In the genomic region with DNA sequence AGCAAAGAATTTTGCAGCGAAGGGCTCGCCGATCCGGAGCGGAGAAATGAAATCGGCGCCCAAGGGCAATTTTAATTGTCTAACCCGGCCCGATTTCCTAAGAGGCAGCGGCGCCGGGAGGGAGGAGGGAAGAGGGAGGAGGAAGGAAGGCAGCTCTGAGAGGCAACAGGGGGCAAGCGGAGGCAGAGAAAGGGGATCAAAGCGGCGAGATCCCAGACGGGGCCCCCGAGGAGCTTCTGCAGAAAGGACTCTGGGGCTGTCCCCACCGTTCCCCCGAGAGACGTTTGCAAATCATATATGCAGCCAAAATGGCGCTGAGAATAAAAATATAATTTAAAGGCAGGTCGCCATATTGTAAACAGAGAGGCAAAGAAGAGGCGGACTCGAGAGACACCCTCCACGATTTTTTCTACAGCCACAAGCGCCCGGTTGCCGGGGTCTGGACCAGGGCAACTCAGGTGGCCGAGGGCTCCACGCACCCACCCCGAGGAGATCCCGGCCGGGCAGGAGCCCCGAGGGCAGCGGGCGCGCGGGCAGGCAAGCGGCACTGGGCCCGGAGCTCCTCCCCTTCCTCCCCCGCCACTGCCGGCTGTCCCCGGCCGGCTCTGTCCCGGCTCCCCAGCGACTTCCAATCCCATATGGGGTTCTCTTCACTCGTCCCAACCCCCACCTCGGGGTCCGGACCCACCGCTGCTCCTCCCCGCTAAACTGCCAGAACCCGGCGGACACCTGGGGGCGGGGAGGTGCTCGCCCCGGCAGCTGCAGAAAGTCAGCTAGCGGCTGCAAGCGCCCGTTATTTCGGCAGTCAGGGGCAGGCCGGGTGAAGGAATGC, we compare ENCODE assay signal across 8 cellular contexts. TPM values are rescaled to one million over a fixed set of nuclear protein-coding genes. Genes with fewer than 3 reads are reported as not detected.
DNase-seq lines count a peak whose midpoint lies in the region; ATAC-seq and TF ChIP-seq lines count a peak whose summit lies in the region.

No MANE protein-coding gene starts in this region.

- H3K36me3 ChIP-seq in HUES64 (ENCODE audit: insufficient read depth, low read length) (peaks cover 28% of the 10 kb centered on the region), adipocyte (ENCODE audit: control insufficient read depth, insufficient read depth, low read length, severe bottlenecking) (peaks cover under 1% of the 10 kb centered on the region), prostate gland (no peaks in the 10 kb centered on the region), uterus (no peaks in the 10 kb centered on the region)

- H3K4me3 ChIP-seq in HUES64 (ENCODE audit: low read length) = peak overlapping the region; percentile 63
- H3K4me3 ChIP-seq in adipocyte (ENCODE audit: low read length) = peak overlapping the region; percentile 88
- peak overlapping the region; percentile 82 to 96 for H3K4me3 ChIP-seq in prostate gland
- H3K4me3 ChIP-seq in uterus = peak overlapping the region; percentile 86 to 92

- TF ChIP-seq POLR2A in prostate gland (IDR thresholded peaks at IDR 0.05) (no peak), uterus (IDR thresholded peaks at IDR 0.05) (no peak)

- peak; percentile 6 for ATAC-seq in left ventricle myocardium superior

- TF ChIP-seq CTCF in C4-2B (conservative IDR thresholded peaks at IDR 0.05) (no peak), prostate gland (IDR thresholded peaks at IDR 0.05) (no peak), uterus (IDR thresholded peaks at IDR 0.05) (no peak)

- H3K9me3 ChIP-seq in HUES64 (ENCODE audit: insufficient read depth, low read depth, low read length) = no peaks in the 10 kb centered on the region
- no peaks in the 10 kb centered on the region for H3K9me3 ChIP-seq in adipocyte (ENCODE audit: control insufficient read depth, low read length)
- H3K9me3 ChIP-seq in prostate gland = no peaks in the 10 kb centered on the region
- H3K9me3 ChIP-seq in uterus = no peaks in the 10 kb centered on the region

- WGBS in HUES64 = under 1% methylated on average over 61 of the region's 61 CpGs
- under 1% methylated on average over 61 of the region's 61 CpGs for WGBS in prostate gland

- H3K4me1 ChIP-seq in HUES64 (ENCODE audit: insufficient read depth, low read length) = peaks cover 20% of the 10 kb centered on the region
- H3K4me1 ChIP-seq in adipocyte (ENCODE audit: control insufficient read depth, insufficient read depth, low read length) = peaks cover 43% of the 10 kb centered on the region
- H3K4me1 ChIP-seq in prostate gland (replicated peaks) = peaks cover 31% of the 10 kb centered on the region
- H3K4me1 ChIP-seq in uterus = peaks cover 0 to 3% of the 10 kb centered on the region in 2 donors

- intact Hi-C loops in left ventricle myocardium superior (cut with micrococcal nuclease) = no loop called here
- intact Hi-C loops in prostate gland (cut with DNase I) = loop anchor here (5.0 kb wide), 3 partner anchors 52 to 612 kb away; a partner anchor contains a TSS
- intact Hi-C loops in uterus (cut with DNase I; ENCODE audit: low total_unique reads) = loop anchor here (5.0 kb wide), 1 partner anchor 47 kb away; a partner anchor contains a TSS

- H3K27ac ChIP-seq in C4-2B (peak overlapping the region; percentile 98), HUES64 (ENCODE audit: low read depth, low read length) (peak overlapping the region; percentile 96), prostate gland (peak overlapping the region; percentile 87 to 99), uterus (peak overlapping the region; percentile 92 to 93)

- DNase-seq in SKM-1 treated with dmso at 0.1 percent for 144 hours (lab: John Stamatoyannopoulos, UW; ENCODE audit: unreplicated experiment) (peak; percentile 26), adipocyte (ENCODE audit: low read depth) (peak; percentile 94), left ventricle myocardium superior (peak; percentile 77), prostate gland (ENCODE audit: low spot score) (peak; percentile 63), uterus (peak; percentile 49 to 60), epidermal melanocyte (ENCODE audit: insufficient read length, low spot score) (no peak)

- no peaks in the 10 kb centered on the region for H3K27me3 ChIP-seq in HUES64 (ENCODE audit: insufficient read depth, low read length)
- no peaks in the 10 kb centered on the region for H3K27me3 ChIP-seq in adipocyte (replicated peaks; ENCODE audit: control insufficient read depth, insufficient read depth, low read length)
- H3K27me3 ChIP-seq in prostate gland (replicated peaks; ENCODE audit: insufficient read depth) = no peaks in the 10 kb centered on the region
- H3K27me3 ChIP-seq in uterus = no peaks in the 10 kb centered on the region

- H3K9ac ChIP-seq in HUES64 (ENCODE audit: low read depth, low read length) = peak overlapping the region; percentile 86
- peak overlapping the region; percentile 96 for H3K9ac ChIP-seq in adipocyte (ENCODE audit: low read length)

RNA-seq across cellular contexts. Expression of a gene that starts 1.9 kb away (rescaled TPM):
- polyA plus RNA-seq in HUES64 (2013, experiment 1 of 2) = 27.3 TPM
- polyA plus RNA-seq in HUES64 (2013, experiment 2 of 2) = 33.0 TPM
- 20.4 TPM for total RNA-seq in left ventricle myocardium superior
- 100 to 1,000 TPM in 1 of 2 donors, 10 to 100 TPM in 1; 74.9 to 112 TPM for total RNA-seq in prostate gland
- 10 to 100 TPM; 22.1 to 78.4 (median 55.2) TPM for total RNA-seq in uterus

RNA-seq across cellular contexts. Expression of a gene that starts 46.5 kb away (rescaled TPM):
- 20.1 TPM for polyA plus RNA-seq in HUES64 (2013, experiment 1 of 2)
- polyA plus RNA-seq in HUES64 (2013, experiment 2 of 2) = 18.7 TPM
- total RNA-seq in left ventricle myocardium superior (3.8 TPM), prostate gland (10 to 100 TPM; 36.8 to 61.3 TPM), uterus (10 to 100 TPM in 3 of 4 donors, under 1 TPM in 1; 0.26 to 17.4 (median 13.6) TPM)

RNA-seq across cellular contexts. Expression of a gene that starts 51.9 kb away (rescaled TPM):
- polyA plus RNA-seq in HUES64 (2013, experiment 1 of 2) = 88.0 TPM
- polyA plus RNA-seq in HUES64 (2013, experiment 2 of 2) = 93.1 TPM
- total RNA-seq in left ventricle myocardium superior (108 TPM), prostate gland (100 to 1,000 TPM in 1 of 2 donors, 10 to 100 TPM in 1; 82.9 to 121 TPM), uterus (100 to 1,000 TPM in 1 of 4 donors, 10 to 100 TPM in 3; 31.3 to 117 (median 37.4) TPM)

RNA-seq across cellular contexts. Expression of a gene that starts 56.4 kb away (rescaled TPM):
- 4.5 TPM for polyA plus RNA-seq in HUES64 (2013, experiment 1 of 2)
- 4.8 TPM for polyA plus RNA-seq in HUES64 (2013, experiment 2 of 2)
- total RNA-seq in left ventricle myocardium superior (not detected), prostate gland (1 to 10 TPM in 1 of 2 donors, under 1 TPM in 1; 0.05 to 1.0 TPM), uterus (under 1 TPM in 1 of 4 donors, not detected in 3; 0.07 TPM)
